23 cellular contexts compared by ENCODE assay signal in genomic region chr1:151919246-151919645, GRCh38. TPM values are rescaled to one million over a fixed set of nuclear protein-coding genes. Genes with fewer than 3 reads are reported as not detected.
DNase-seq lines count a peak whose midpoint lies in the region; ATAC-seq and TF ChIP-seq lines count a peak whose summit lies in the region.
"Had no signal": no experiment of that assay in that cellular context is flagged by ENCODE, and none has a peak within 500 bp of the region (broad histone marks: within the 10 kb centered on the region; RNA-seq: fewer than 3 reads in every experiment).

No MANE protein-coding gene starts in this region.

- no peak overlapping the region for H3K27ac ChIP-seq in breast epithelium
- H3K27ac ChIP-seq: BLaER1 had no signal

- no peak overlapping the region for H3K27ac Mint-ChIP-seq in MCF 10A (ENCODE audit: low read depth, unreplicated experiment)
- H3K27ac Mint-ChIP-seq in activated B cell treated with CpG ODN at 0.5 μM for 24 hours, result peak overlapping the region; percentile 98
- H3K27ac Mint-ChIP-seq in stimulated activated naive B cell treated with anti-CD40 and anti-IgM and Interleukin-4, amounts not matched to agents 10 μg/mL and 1 μg/mL and 100 μg/mL, for 72 hours, result peak overlapping the region; percentile 26
- H3K27ac Mint-ChIP-seq: T-helper 17 cell had no signal

- H3K36me3 Mint-ChIP-seq in MCF 10A (ENCODE audit: insufficient read depth, unreplicated experiment) (no peaks in the 10 kb centered on the region), activated B cell treated with CpG ODN at 0.5 μM for 24 hours (ENCODE audit: low read depth) (no peaks in the 10 kb centered on the region)
- H3K36me3 Mint-ChIP-seq in stimulated activated naive B cell treated with anti-CD40 and anti-IgM and Interleukin-4, amounts not matched to agents 10 μg/mL and 1 μg/mL and 100 μg/mL, for 72 hours, result no peaks in the 10 kb centered on the region
- H3K36me3 Mint-ChIP-seq: CD4-positive, alpha-beta memory T cell had no signal

- POLR2A ChIA-PET in MCF 10A (lab: Yijun Ruan, JAX) (interaction anchor here (0.7 to 3.1 kb wide), 3 partner anchors 9 to 241 kb away, joined by 3 to 18 read pairs (median 4); partner anchors contain the start of gene THEM4), activated B cell treated with CpG ODN at 0.5 μM for 24 hours (lab: Charles Lee) (interaction anchor here (4.6 kb wide), 1 partner anchor 9 kb away, joined by 109 read pairs; the partner anchor contains the start of gene THEM4)

- H3K27me3 Mint-ChIP-seq in MCF 10A (ENCODE audit: insufficient read depth, unreplicated experiment) (no peaks in the 10 kb centered on the region), activated B cell treated with CpG ODN at 0.5 μM for 24 hours (no peaks in the 10 kb centered on the region)
- H3K27me3 Mint-ChIP-seq in stimulated activated naive B cell treated with anti-CD40 and anti-IgM and Interleukin-4, amounts not matched to agents 10 μg/mL and 1 μg/mL and 100 μg/mL, for 72 hours, result no peaks in the 10 kb centered on the region
- H3K27me3 Mint-ChIP-seq: T-helper 17 cell had no signal

- TF ChIP-seq CTCF in MCF 10A (IDR thresholded peaks at IDR 0.05; ENCODE audit: unreplicated experiment) (no peak), breast epithelium (IDR thresholded peaks at IDR 0.05) (no peak), activated B cell treated with CpG ODN at 0.5 μM for 24 hours (IDR thresholded peaks at IDR 0.05) (no peak)

- DNase-seq in MCF 10A (ENCODE audit: unreplicated experiment), result peak; percentile 59
- no peak for DNase-seq in breast epithelium (ENCODE audit: low spot score in 2 of 2)
- peak; percentile 52 for DNase-seq in M059J (ENCODE audit: low read depth)
- DNase-seq in activated B cell treated with CpG ODN at 0.5 μM for 24 hours, result no peak
- DNase-seq in stimulated activated naive B cell treated with anti-CD40 and anti-IgM and Interleukin-4, amounts not matched to agents 10 μg/mL and 1 μg/mL and 100 μg/mL, for 72 hours, result no peak
- no peak for DNase-seq in GF-D8 (lab: John Stamatoyannopoulos, UW)
- no peak for DNase-seq in stimulated activated CD4-positive, alpha-beta T cell treated with anti-CD3 and anti-CD28 coated beads, Interleukin-2, amount 100 ng/mL, for 48 hours
- DNase-seq: 8988T; CD4-positive, alpha-beta memory T cell; DMS153; KBM-7; MV-4-11; NCI-H1417; NCI-H187 treated with DMSO at 0.1 percent for 48 hours; NCI-H2227 treated with DMSO at 0.1 percent for 48 hours; NCI-H510A treated with DMSO at 0.1 percent for 48 hours; NCI-H82; T-helper 17 cell had no signal

- H3K4me1 Mint-ChIP-seq in MCF 10A (ENCODE audit: insufficient read depth, unreplicated experiment), result peaks cover 5% of the 10 kb centered on the region
- peaks cover 37% of the 10 kb centered on the region for H3K4me1 Mint-ChIP-seq in activated B cell treated with CpG ODN at 0.5 μM for 24 hours
- H3K4me1 Mint-ChIP-seq in stimulated activated naive B cell treated with anti-CD40 and anti-IgM and Interleukin-4, amounts not matched to agents 10 μg/mL and 1 μg/mL and 100 μg/mL, for 72 hours, result peaks cover 22 to 30% of the 10 kb centered on the region in 2 donors

- CTCF ChIA-PET in MCF 10A (lab: Yijun Ruan, JAX) (interaction anchor here (0.6 to 2.3 kb wide), 5 partner anchors 20 to 94 kb away, joined by 3 to 9 read pairs (median 6); no protein-coding TSS in a partner anchor), activated B cell treated with CpG ODN at 0.5 μM for 24 hours (lab: Charles Lee) (interaction anchor here (1.1 to 4.2 kb wide), 3 partner anchors 11 to 82 kb away, joined by 3 to 21 read pairs (median 20); no protein-coding TSS in a partner anchor)

- ATAC-seq in activated B cell treated with CpG ODN at 0.5 μM for 24 hours (ENCODE audit: low read depth) (no peak), GM21717 (IDR thresholded peaks at IDR 0.05; ENCODE audit: unreplicated experiment) (no peak)
- no peak for ATAC-seq in stimulated activated naive B cell treated with anti-CD40 and anti-IgM and Interleukin-4, amounts not matched to agents 10 μg/mL and 1 μg/mL and 100 μg/mL, for 72 hours (replicated peaks)
- ATAC-seq: Panc1, Right ventricle myocardium inferior had no signal

- no peak for TF ChIP-seq POLR2A in breast epithelium (IDR thresholded peaks at IDR 0.05)

- intact Hi-C loops in MCF 10A (cut with micrococcal nuclease) (no loop called here), breast epithelium (cut with DNase I; ENCODE audit: low total_unique reads) (no loop called here), activated B cell treated with CpG ODN at 0.5 μM for 24 hours (cut with micrococcal nuclease) (no loop called here)

- no peaks in the 10 kb centered on the region for H3K36me3 ChIP-seq in breast epithelium
- H3K36me3 ChIP-seq: BLaER1, HAP-1 had no signal

- H3K27me3 ChIP-seq in breast epithelium, result no peaks in the 10 kb centered on the region
- H3K27me3 ChIP-seq: BLaER1 had no signal

- no peaks in the 10 kb centered on the region for H3K4me1 ChIP-seq in breast epithelium
- H3K4me1 ChIP-seq: BLaER1, HAP-1 had no signal

- H3K4me3 ChIP-seq in breast epithelium, result no peak overlapping the region
- H3K4me3 ChIP-seq: BLaER1, HAP-1 had no signal

- no TSS peak for BruUV-seq in MCF 10A (replicated peaks; lab: Mats Ljungman, UMichigan)

- H3K4me3 Mint-ChIP-seq in MCF 10A (ENCODE audit: unreplicated experiment), result no peak overlapping the region
- no peak overlapping the region for H3K4me3 Mint-ChIP-seq in activated B cell treated with CpG ODN at 0.5 μM for 24 hours
- H3K4me3 Mint-ChIP-seq in stimulated activated naive B cell treated with anti-CD40 and anti-IgM and Interleukin-4, amounts not matched to agents 10 μg/mL and 1 μg/mL and 100 μg/mL, for 72 hours, result no peak overlapping the region
- H3K4me3 Mint-ChIP-seq: CD4-positive, alpha-beta memory T cell; T-helper 17 cell had no signal

- H3K9me3 ChIP-seq in breast epithelium, result no peaks in the 10 kb centered on the region
- H3K9me3 ChIP-seq: BLaER1, HAP-1 had no signal

- no peaks in the 10 kb centered on the region for H3K9me3 Mint-ChIP-seq in MCF 10A (ENCODE audit: unreplicated experiment)
- H3K9me3 Mint-ChIP-seq in activated B cell treated with CpG ODN at 0.5 μM for 24 hours, result peaks cover 6% of the 10 kb centered on the region
- H3K9me3 Mint-ChIP-seq in stimulated activated naive B cell treated with anti-CD40 and anti-IgM and Interleukin-4, amounts not matched to agents 10 μg/mL and 1 μg/mL and 100 μg/mL, for 72 hours, result peaks cover 6% of the 10 kb centered on the region in 2 donors

RNA-seq across cellular contexts. Expression of gene THEM4, which starts 9.9 kb away (rescaled TPM):
- total RNA-seq in MCF 10A (2022) (27.5 and 29.1 TPM in 2 replicates), breast epithelium (10 to 100 TPM; 21.6 to 23.7 (median 22.2) TPM), activated B cell treated with CpG ODN at 0.5 μM for 24 hours (20.4 and 22.8 TPM in 2 replicates)
- total RNA-seq in M059J (2014; rRNA removed; shearing (Covaris generic)), result 8.2 and 11.7 TPM in 2 replicates

Comparison
In these comparisons a context has a peak if more than half of its experiments do, and no peak if none do; other contexts are left out.
1. DNase-seq: peak in MCF 10A (single experiment) and M059J (single experiment); none in breast epithelium (0 of 2), activated B cell treated with CpG ODN at 0.5 μM for 24 hours (single experiment), stimulated activated naive B cell treated with anti-CD40 and anti-IgM and Interleukin-4, amounts not matched to agents 10 μg/mL and 1 μg/mL and 100 μg/mL, for 72 hours (single experiment), GF-D8 (single experiment) and stimulated activated CD4-positive, alpha-beta T cell treated with anti-CD3 and anti-CD28 coated beads, Interleukin-2, amount 100 ng/mL, for 48 hours (0 of 2).